ENCODE assay signal across 29 cellular contexts in the genomic region with DNA sequence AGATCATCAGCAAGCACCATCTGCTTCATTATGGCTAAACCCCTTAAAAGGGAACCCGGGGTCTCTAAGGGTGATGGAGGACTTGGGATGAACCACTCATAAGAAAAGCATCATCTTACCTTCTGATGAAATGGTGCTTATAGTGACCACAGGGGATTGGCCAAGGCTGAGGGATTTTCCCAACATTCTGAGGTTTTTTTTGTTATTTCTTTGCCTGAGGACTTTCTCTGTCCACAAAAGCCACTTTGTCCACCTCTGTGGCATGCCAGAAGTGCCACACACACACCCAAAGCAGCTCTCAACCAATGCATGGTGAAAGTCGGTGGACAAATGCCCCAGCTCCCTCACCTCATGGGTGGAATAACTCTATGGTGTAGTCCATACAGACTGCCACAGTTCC.
"Had no signal": no experiment of that assay in that cellular context is flagged by ENCODE, and none has a peak within 500 bp of the region (broad histone marks: within the 10 kb centered on the region; RNA-seq: fewer than 3 reads in every experiment).

No MANE protein-coding gene starts in this region.

- H3K9me3 ChIP-seq: adrenal gland had no signal

- H3K27ac Mint-ChIP-seq: activated CD4-positive, alpha-beta T cell treated with anti-CD3 and anti-CD28 coated beads, Interleukin-2, amount 10 ng/mL, durations not matched to agents 24 days and 14 days; activated CD8-positive, alpha-beta T cell treated with anti-CD3 and anti-CD28 coated beads for 36 hours; activated naive CD4-positive, alpha-beta T cell treated with anti-CD3 and anti-CD28 coated beads for 36 hours; activated naive CD4-positive, alpha-beta T cell treated with anti-CD3 and anti-CD28 coated beads, Interleukin-2, amount 50 U/mL, for 72 hours; T-cell had no signal

- H3K4me1 Mint-ChIP-seq: activated CD4-positive, alpha-beta T cell treated with anti-CD3 and anti-CD28 coated beads, Interleukin-2, amount 10 ng/mL, durations not matched to agents 24 days and 14 days; central memory CD8-positive, alpha-beta T cell; T-cell had no signal

- H3K4me3 ChIP-seq: adrenal gland, cardiac muscle cell, SK-N-MC had no signal

- H3K27ac ChIP-seq: adrenal gland, brain microvascular endothelial cell, cardiac muscle cell, RWPE1, SK-N-MC had no signal

- H3K9me3 Mint-ChIP-seq: activated CD8-positive, alpha-beta T cell treated with anti-CD3 and anti-CD28 coated beads for 36 hours; central memory CD8-positive, alpha-beta T cell; T-cell had no signal

- H3K36me3 ChIP-seq: adrenal gland, brain microvascular endothelial cell, cardiac muscle cell had no signal

- ATAC-seq: activated CD8-positive, alpha-beta T cell treated with anti-CD3 and anti-CD28 coated beads for 36 hours; activated naive CD4-positive, alpha-beta T cell treated with anti-CD3 and anti-CD28 coated beads, Interleukin-2, amount 50 U/mL, for 72 hours; Panc1; Right ventricle myocardium inferior; T-cell had no signal

- H3K27me3 Mint-ChIP-seq: activated CD8-positive, alpha-beta T cell treated with anti-CD3 and anti-CD28 coated beads for 36 hours had no signal

- H3K36me3 Mint-ChIP-seq: activated naive CD4-positive, alpha-beta T cell treated with anti-CD3 and anti-CD28 coated beads, Interleukin-2, amount 50 U/mL, for 72 hours; T-cell had no signal

- H3K4me3 Mint-ChIP-seq: activated CD4-positive, alpha-beta T cell treated with anti-CD3 and anti-CD28 coated beads, Interleukin-2, amount 10 ng/mL, durations not matched to agents 24 days and 14 days; activated CD8-positive, alpha-beta T cell treated with anti-CD3 and anti-CD28 coated beads for 36 hours; activated naive CD4-positive, alpha-beta T cell treated with anti-CD3 and anti-CD28 coated beads for 36 hours; central memory CD8-positive, alpha-beta T cell; T-cell had no signal

- DNase-seq: activated CD4-positive, alpha-beta T cell treated with anti-CD3 and anti-CD28 coated beads, Interleukin-2, amount 10 ng/mL, durations not matched to agents 24 days and 14 days; activated CD4-positive, alpha-beta T cell treated with anti-CD3 and anti-CD28 coated beads, Interleukin-2, amount 50 U/mL, for 4 hours; activated CD8-positive, alpha-beta T cell treated with anti-CD3 and anti-CD28 coated beads for 36 hours; activated gamma-delta T cell treated with Interleukin-2 at 50 U/mL for 16 hours; activated naive CD4-positive, alpha-beta T cell treated with anti-CD3 and anti-CD28 coated beads for 36 hours; activated T-cell treated with anti-CD3 and anti-CD28 coated beads, Interleukin-2, amount 50 U/mL, for 1 hour; anterior cingulate cortex; brain microvascular endothelial cell; Kasumi-1; KG1; MM.1S; MV-4-11; NCI-H1092; NCI-H1436 treated with DMSO at 0.1 percent for 48 hours; NCI-H1694 treated with DMSO at 0.1 percent for 48 hours; NCI-H2029; NCI-H345; NCI-H524 treated with DMSO at 0.1 percent for 48 hours; SIG-M5; T-cell; T1000 had no signal

- H3K27me3 ChIP-seq: adrenal gland, brain microvascular endothelial cell, cardiac muscle cell had no signal
